9 cellular contexts compared by ENCODE assay signal in genomic region chr1:27392778-27393635, GRCh38. TPM values are rescaled to one million over a fixed set of nuclear protein-coding genes. Genes with fewer than 3 reads are reported as not detected.
DNase-seq lines count a peak whose midpoint lies in the region; ATAC-seq, FAIRE-seq and TF ChIP-seq lines count a peak whose summit lies in the region.
"Had no signal": no experiment of that assay in that cellular context is flagged by ENCODE, and none has a peak within 500 bp of the region (broad histone marks: within the 10 kb centered on the region; RNA-seq: fewer than 3 reads in every experiment).

No MANE protein-coding gene starts in this region.

- peak overlapping the region in 5 of 6 donors; percentile 49 to 90 (median 84) for H3K27ac Mint-ChIP-seq in naive B cell

- no peaks in the 10 kb centered on the region for H3K9me3 Mint-ChIP-seq in naive B cell

- ATAC-seq in naive B cell (ENCODE audit: low read depth in 2 of 2) = no peak
- no peak for ATAC-seq in HG03196 (IDR thresholded peaks at IDR 0.05; ENCODE audit: unreplicated experiment)

- peak overlapping the region in 7 of 8 donors; percentile 43 to 85 (median 76) for H3K4me3 Mint-ChIP-seq in naive B cell

- peaks cover 25 to 36% (median 26%) of the 10 kb centered on the region in 3 donors for H3K4me1 Mint-ChIP-seq in naive B cell

- H3K4me3 ChIP-seq in cardiac fibroblast (replicated peaks in 1 of 2; ENCODE audit: low read depth in 2 of 2, low read length in 2 of 2) = peak overlapping the region; percentile 67 to 70

- peaks cover 0 to 11% (median 0%) of the 10 kb centered on the region in 3 donors for H3K27me3 Mint-ChIP-seq in naive B cell

- H3K36me3 Mint-ChIP-seq in naive B cell = no peaks in the 10 kb centered on the region

- DNase-seq in ELF-1 (ENCODE audit: low read depth, low spot score) (peak; percentile 63), HuH-7 (ENCODE audit: low spot score) (peak; percentile 74), cardiac fibroblast (ENCODE audit: low read depth in 2 of 2) (no peak), naive B cell (no peak), germinal center (ENCODE audit: low spot score) (no peak), frontal cortex (ENCODE audit: low spot score in 2 of 2) (no peak), T-helper 9 cell (no peak)

- TF ChIP-seq CTCF in cardiac fibroblast (IDR thresholded peaks at IDR 0.05; ENCODE audit: low read depth, low read length) = peak; percentile 35

- FAIRE-seq in frontal cortex (lab: Jason Lieb, UNC) = no peak

RNA-seq across cellular contexts. Expression of gene GPR3, which starts 0.6 kb away (rescaled TPM):
- polyA plus RNA-seq in naive B cell (ENCODE audit: low read depth in 6 of 6) = under 1 TPM in 4 of 6 donors, not detected in 2; 0.12 to 0.64 (median 0.35) TPM
- 0.41 TPM for total RNA-seq in frontal cortex

RNA-seq across cellular contexts. Expression of gene CD164L2, which starts 9.9 kb away (rescaled TPM):
- not detected for polyA plus RNA-seq in naive B cell (ENCODE audit: low read depth in 6 of 6)
- total RNA-seq in frontal cortex = not detected
- total RNA-seq: T-helper 2 cell treated with Interferon-gamma antibody and Interleukin-4, amounts not matched to agents 100 ng/mL and 5 ng/mL, for 36 hours had no signal

RNA-seq across cellular contexts. Expression of gene FCN3, which starts 18.4 kb away (rescaled TPM):
- polyA plus RNA-seq in naive B cell (ENCODE audit: low read depth in 6 of 6) = not detected
- total RNA-seq in frontal cortex = not detected
- total RNA-seq: T-helper 2 cell treated with Interferon-gamma antibody and Interleukin-4, amounts not matched to agents 100 ng/mL and 5 ng/mL, for 36 hours had no signal

RNA-seq across cellular contexts. Expression of gene MAP3K6, which starts 26.2 kb away (rescaled TPM):
- polyA plus RNA-seq in naive B cell (ENCODE audit: low read depth in 6 of 6) = 1 to 10 TPM in 4 of 6 donors, under 1 TPM in 1, not detected in 1; 0.80 to 2.7 (median 2.0) TPM
- total RNA-seq in frontal cortex = 0.82 TPM

RNA-seq across cellular contexts. Expression of gene SYTL1, which starts 51.2 kb away (rescaled TPM):
- 100 to 1,000 TPM in 1 of 6 donors, 10 to 100 TPM in 5; 63.3 to 110 (median 79.9) TPM for polyA plus RNA-seq in naive B cell (ENCODE audit: low read depth in 6 of 6)
- not detected for total RNA-seq in frontal cortex

Comparison
In these comparisons a context has a peak if more than half of its experiments do, and no peak if none do; other contexts are left out.
1. DNase-seq: peak in ELF-1 (single experiment) and HuH-7 (single experiment); none in cardiac fibroblast (0 of 2), naive B cell (single experiment), germinal center (single experiment), frontal cortex (0 of 2) and T-helper 9 cell (single experiment).